In the genomic region with DNA sequence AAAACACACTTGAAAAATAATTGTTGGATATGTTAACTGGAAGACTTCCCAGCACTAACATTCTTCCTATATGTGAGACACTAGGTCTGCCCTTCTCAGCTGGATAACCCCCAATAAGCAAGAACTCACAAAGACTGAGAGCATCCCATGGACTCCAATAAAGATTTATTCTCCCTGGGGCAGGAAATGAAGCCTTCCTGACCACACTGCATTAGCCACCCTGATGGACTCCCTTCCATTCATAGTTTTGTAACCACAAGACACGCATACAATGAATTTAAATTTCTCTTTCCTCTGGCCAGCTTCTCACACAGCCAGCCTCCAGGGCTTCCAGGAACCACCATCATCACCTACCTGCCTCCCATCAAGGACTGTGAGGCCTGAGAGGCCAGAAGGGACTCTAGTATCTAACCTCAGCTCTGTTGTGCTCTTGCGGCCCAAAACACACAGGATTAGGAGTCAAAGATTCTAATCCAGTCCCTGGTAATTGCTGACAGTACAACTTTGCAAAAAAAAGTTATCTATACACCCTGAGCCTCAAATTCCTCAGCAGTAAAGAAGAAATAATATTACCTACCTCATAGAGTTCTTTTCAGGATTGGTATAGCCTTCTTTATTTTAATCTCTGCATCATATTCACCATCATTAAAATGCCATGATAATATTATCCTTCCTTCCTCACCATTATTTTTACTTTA, we compare ENCODE assay signal across 19 cellular contexts. TPM values are rescaled to one million over a fixed set of nuclear protein-coding genes. Genes with fewer than 3 reads are reported as not detected.
DNase-seq lines count a peak whose midpoint lies in the region; ATAC-seq and TF ChIP-seq lines count a peak whose summit lies in the region.
"Had no signal": no experiment of that assay in that cellular context is flagged by ENCODE, and none has a peak within 500 bp of the region (broad histone marks: within the 10 kb centered on the region; RNA-seq: fewer than 3 reads in every experiment).

No MANE protein-coding gene starts in this region.

- H3K79me2 ChIP-seq in hepatocyte, result no peaks in the 10 kb centered on the region

- TF ChIP-seq CTCF in choroid plexus epithelial cell (conservative IDR thresholded peaks at IDR 0.05; ENCODE audit: low read depth, low read length) (no peak), neural crest cell (conservative IDR thresholded peaks at IDR 0.05) (no peak), hepatocyte (IDR thresholded peaks at IDR 0.05; ENCODE audit: poor library complexity) (no peak), upper lobe of right lung (IDR thresholded peaks at IDR 0.05) (no peak), GM20000 (IDR thresholded peaks at IDR 0.05; ENCODE audit: extremely low read depth, missing control alignments) (no peak)

- H3K9me3 Mint-ChIP-seq in neural crest cell, result no peaks in the 10 kb centered on the region
- H3K9me3 Mint-ChIP-seq: activated CD4-positive, alpha-beta T cell treated with anti-CD3 and anti-CD28 coated beads, Interleukin-2, amount 10 ng/mL, durations not matched to agents 7 days and 5 days had no signal

- H2AFZ ChIP-seq in hepatocyte, result no peak overlapping the region

- H3K36me3 ChIP-seq in hepatocyte (replicated peaks; ENCODE audit: insufficient read depth, low read depth) (no peaks in the 10 kb centered on the region), upper lobe of right lung (peaks cover 3% of the 10 kb centered on the region)

- peak overlapping the region; percentile 65 for H3K27ac Mint-ChIP-seq in neural crest cell (ENCODE audit: unreplicated experiment)
- H3K27ac Mint-ChIP-seq: activated CD4-positive, alpha-beta T cell treated with anti-CD3 and anti-CD28 coated beads, Interleukin-2, amount 10 ng/mL, durations not matched to agents 7 days and 5 days had no signal

- H3K27me3 ChIP-seq in hepatocyte (no peaks in the 10 kb centered on the region), upper lobe of right lung (no peaks in the 10 kb centered on the region)
- H3K27me3 ChIP-seq: BLaER1 treated with 17β-estradiol and CSF1 and Interleukin-3, amounts not matched to agents 10 nM and 100 nM had no signal

- H3K4me1 ChIP-seq in hepatocyte (ENCODE audit: insufficient read depth) (no peaks in the 10 kb centered on the region), upper lobe of right lung (peaks cover 8% of the 10 kb centered on the region)
- H3K4me1 ChIP-seq: BLaER1 treated with 17β-estradiol and CSF1 and Interleukin-3, amounts not matched to agents 10 nM and 100 nM had no signal

- peaks cover 13% of the 10 kb centered on the region for H3K36me3 Mint-ChIP-seq in neural crest cell (ENCODE audit: low read depth)

- intact Hi-C loops in upper lobe of right lung (cut with DNase I), result no loop called here
- intact Hi-C loops in sciatic nerve (cut with DNase I), result no loop called here

- no peak overlapping the region for H3K4me3 ChIP-seq in choroid plexus epithelial cell (ENCODE audit: low read depth, low read length)
- H3K4me3 ChIP-seq in hepatocyte, result no peak overlapping the region
- H3K4me3 ChIP-seq in upper lobe of right lung, result no peak overlapping the region
- H3K4me3 ChIP-seq: BLaER1 treated with 17β-estradiol and CSF1 and Interleukin-3, amounts not matched to agents 10 nM and 100 nM had no signal

- no peak overlapping the region for H3K4me2 ChIP-seq in hepatocyte
- H3K4me2 ChIP-seq: BLaER1 treated with 17β-estradiol and CSF1 and Interleukin-3, amounts not matched to agents 10 nM and 100 nM had no signal

- H4K20me1 ChIP-seq in hepatocyte (ENCODE audit: insufficient read depth, poor library complexity, severe bottlenecking), result no peaks in the 10 kb centered on the region
- H4K20me1 ChIP-seq: BLaER1 treated with 17β-estradiol and CSF1 and Interleukin-3, amounts not matched to agents 10 nM and 100 nM had no signal

- no peaks in the 10 kb centered on the region for H3K4me1 Mint-ChIP-seq in neural crest cell
- H3K4me1 Mint-ChIP-seq: activated CD4-positive, alpha-beta T cell treated with anti-CD3 and anti-CD28 coated beads, Interleukin-2, amount 10 ng/mL, durations not matched to agents 7 days and 5 days had no signal

- H3K9me3 ChIP-seq in hepatocyte (ENCODE audit: low read depth) (peaks cover 3% of the 10 kb centered on the region), upper lobe of right lung (no peaks in the 10 kb centered on the region)
- H3K9me3 ChIP-seq: BLaER1 treated with 17β-estradiol and CSF1 and Interleukin-3, amounts not matched to agents 10 nM and 100 nM had no signal

- ATAC-seq in upper lobe of right lung (no peak), sciatic nerve (no peak)
- ATAC-seq: HCT116 had no signal

- WGBS in hepatocyte (ENCODE audit: low lambda C conversion rate, missing lambda C conversion rate), result 97% methylated on average over 2 of the region's 2 CpGs

- no peaks in the 10 kb centered on the region for H3K9me2 ChIP-seq in hepatocyte (replicated peaks; ENCODE audit: insufficient read depth)

- no peak overlapping the region for H3K27ac ChIP-seq in hepatocyte
- no peak overlapping the region for H3K27ac ChIP-seq in upper lobe of right lung
- H3K27ac ChIP-seq: BLaER1 treated with 17β-estradiol and CSF1 and Interleukin-3, amounts not matched to agents 10 nM and 100 nM had no signal

- no peak overlapping the region for H3K4me3 Mint-ChIP-seq in neural crest cell
- H3K4me3 Mint-ChIP-seq: activated CD4-positive, alpha-beta T cell treated with anti-CD3 and anti-CD28 coated beads, Interleukin-2, amount 10 ng/mL, durations not matched to agents 7 days and 5 days had no signal

- H3K27me3 Mint-ChIP-seq in neural crest cell (ENCODE audit: low read depth), result no peaks in the 10 kb centered on the region
- H3K27me3 Mint-ChIP-seq: activated CD4-positive, alpha-beta T cell treated with anti-CD3 and anti-CD28 coated beads, Interleukin-2, amount 10 ng/mL, durations not matched to agents 7 days and 5 days had no signal

- DNase-seq in AG20443 (ENCODE audit: low spot score), result peak; percentile 42
- peak; percentile 96 for DNase-seq in M059J (ENCODE audit: low read depth)
- DNase-seq in choroid plexus epithelial cell (ENCODE audit: low read depth), result peak; percentile 69
- DNase-seq in neural crest cell (ENCODE audit: low read depth, low spot score), result no peak
- DNase-seq in hepatocyte (ENCODE audit: low spot score), result no peak
- no peak for DNase-seq in upper lobe of right lung
- no peak for DNase-seq in sciatic nerve (ENCODE audit: low spot score)
- no peak for DNase-seq in GM20000 (ENCODE audit: low spot score)
- DNase-seq: activated CD4-positive, alpha-beta T cell treated with anti-CD3 and anti-CD28 coated beads, Interleukin-2, amount 10 ng/mL, durations not matched to agents 7 days and 5 days; anterior cingulate cortex; glutamatergic neuron; kidney glomerular epithelial cell; NCI-H524; stimulated activated CD4-positive, alpha-beta T cell treated with anti-CD3 and anti-CD28 coated beads, Interleukin-4, amount 100 ng/mL, for 1 hour had no signal

RNA-seq across cellular contexts. Expression of a gene that starts 45.6 kb away (rescaled TPM):
- not detected in 2 replicates for total RNA-seq in M059J (2014; rRNA removed; shearing (Covaris generic))
- total RNA-seq in neural crest cell (not detected in 2 replicates), hepatocyte (0.20 and 0.47 TPM in 2 replicates), upper lobe of right lung (not detected), sciatic nerve (not detected)
- polyA plus RNA-seq in hepatocyte, result 0.57 and 1.1 TPM in 2 replicates
- total RNA-seq: activated CD4-positive, alpha-beta T cell treated with anti-CD3 and anti-CD28 coated beads, Interleukin-2, amount 10 ng/mL, durations not matched to agents 7 days and 5 days; pulmonary artery endothelial cell; T-helper 1 cell treated with Interleukin-12 subunit alpha and Interleukin-12 subunit beta and Interleukin-4 antibody, amounts not matched to agents 30 ng/mL and 1 ng/mL, for 36 hours; ureter had no signal

Comparison
In these comparisons a context has a peak if more than half of its experiments do, and no peak if none do; other contexts are left out.
1. DNase-seq: peak in AG20443 (single experiment), M059J (single experiment) and choroid plexus epithelial cell (single experiment); none in neural crest cell (single experiment), hepatocyte (single experiment), upper lobe of right lung (single experiment), sciatic nerve (single experiment) and GM20000 (single experiment).